In genomic region chr22:45510376-45511232, GRCh38 we compare ENCODE assay signal across 14 cellular contexts. TPM values are rescaled to one million over a fixed set of nuclear protein-coding genes. Genes with fewer than 3 reads are reported as not detected.
DNase-seq lines count a peak whose midpoint lies in the region; TF ChIP-seq lines count a peak whose summit lies in the region.
"Had no signal": no experiment of that assay in that cellular context is flagged by ENCODE, and none has a peak within 500 bp of the region (broad histone marks: within the 10 kb centered on the region; RNA-seq: fewer than 3 reads in every experiment).

No MANE protein-coding gene starts in this region.

- no peak for TF ChIP-seq POLR2A in Peyer's patch (IDR thresholded peaks at IDR 0.05)

- TF ChIP-seq CTCF in A673 (conservative IDR thresholded peaks at IDR 0.05; ENCODE audit: low read depth, low read length) (no peak), Peyer's patch (IDR thresholded peaks at IDR 0.05) (no peak)

- peak overlapping the region; percentile 74 for H3K14ac ChIP-seq in neuronal stem cell (ENCODE audit: low read length)

- no TSS peak for BruUV-seq in A673 (replicated peaks; lab: Mats Ljungman, UMichigan)

- DNase-seq in A673 (ENCODE audit: low spot score), result no peak
- peak in 1 of 3 donors; percentile 27 for DNase-seq in Peyer's patch
- DNase-seq in fibroblast of gingiva (ENCODE audit: low read depth), result peak; percentile 32
- no peak for DNase-seq in neuronal stem cell (ENCODE audit: low spot score)
- no peak for DNase-seq in medulla oblongata (ENCODE audit: extremely low spot score)
- no peak for DNase-seq in effector CD4-positive, alpha-beta T cell
- DNase-seq in SK-N-DZ (ENCODE audit: low spot score), result no peak
- DNase-seq in activated gamma-delta T cell (lab: John Stamatoyannopoulos, UW), result no peak
- DNase-seq: activated effector memory CD4-positive, alpha-beta T cell treated with anti-CD3 and anti-CD28 coated beads, Interleukin-2, amount 50 U/mL, for 16 hours; body of pancreas; NCI-H187; NCI-H524 had no signal

- no peak overlapping the region for H2AFZ ChIP-seq in neuronal stem cell (ENCODE audit: low read length)

- H3K4me3 ChIP-seq in A673 (ENCODE audit: low read depth, low read length, poor library complexity, severe bottlenecking), result no peak overlapping the region
- H3K4me3 ChIP-seq in Peyer's patch, result no peak overlapping the region
- no peak overlapping the region for H3K4me3 ChIP-seq in neuronal stem cell (ENCODE audit: low read length in 2 of 2)
- H3K4me3 ChIP-seq: A549, body of pancreas had no signal

- peak overlapping the region; percentile 42 for H2BK5ac ChIP-seq in neuronal stem cell (ENCODE audit: low read length)

- H3K18ac ChIP-seq in neuronal stem cell (ENCODE audit: low read length), result peak overlapping the region; percentile 82

- H3K4me2 ChIP-seq in neuronal stem cell (ENCODE audit: insufficient read depth, low read length, poor library complexity, severe bottlenecking), result no peak overlapping the region
- H3K4me2 ChIP-seq: A549 had no signal

- POLR2A ChIA-PET in A673 (lab: Charles Lee; ENCODE audit: low non-redundant PET), result no interaction called here

- H3K27ac ChIP-seq in A673 (ENCODE audit: low read depth, low read length, poor library complexity, severe bottlenecking) (peak overlapping the region; percentile 19), Peyer's patch (peak overlapping the region in 3 of 4 donors; percentile 27 to 81 (median 44)), neuronal stem cell (replicated peaks; ENCODE audit: low read length) (no peak overlapping the region)
- H3K27ac ChIP-seq: A549, body of pancreas had no signal

- no peak overlapping the region for H3K9ac ChIP-seq in neuronal stem cell (ENCODE audit: low read depth, low read length, poor library complexity)

- CTCF ChIA-PET in A673 (lab: Charles Lee), result no interaction called here

- no peak overlapping the region for H4K91ac ChIP-seq in neuronal stem cell (ENCODE audit: low read depth, low read length, poor library complexity)

- peak overlapping the region; percentile 40 for H3K4ac ChIP-seq in neuronal stem cell (ENCODE audit: low read length)

- H2AK5ac ChIP-seq in neuronal stem cell (ENCODE audit: low read depth, low read length), result peak overlapping the region; percentile 65

- H3K4me1 ChIP-seq in A673 (ENCODE audit: insufficient read depth, low read length, poor library complexity, severe bottlenecking), result peaks cover 19% of the 10 kb centered on the region
- peaks cover 0 to 15% (median 0%) of the 10 kb centered on the region in 4 donors for H3K4me1 ChIP-seq in Peyer's patch
- H3K4me1 ChIP-seq in neuronal stem cell (ENCODE audit: control insufficient read depth in 2 of 2, insufficient read depth in 1 of 2, low read depth in 1 of 2, low read length in 2 of 2), result peaks cover 2 to 57% of the 10 kb centered on the region in 2 donors
- H3K4me1 ChIP-seq: A549, body of pancreas had no signal

- no peaks in the 10 kb centered on the region for H3K27me3 ChIP-seq in A673 (replicated peaks; ENCODE audit: insufficient read depth, low read depth, low read length, poor library complexity)
- H3K27me3 ChIP-seq in Peyer's patch, result no peaks in the 10 kb centered on the region
- H3K27me3 ChIP-seq in neuronal stem cell (ENCODE audit: control insufficient read depth in 3 of 3, insufficient read depth in 3 of 3, low read depth in 1 of 3, low read length in 3 of 3), result no peaks in the 10 kb centered on the region
- H3K27me3 ChIP-seq: body of pancreas had no signal

- peaks cover 27% of the 10 kb centered on the region for H3K79me1 ChIP-seq in neuronal stem cell (ENCODE audit: low read depth, low read length)

- H3K36me3 ChIP-seq in A673 (ENCODE audit: insufficient read depth, low read length, poor library complexity, severe bottlenecking) (no peaks in the 10 kb centered on the region), Peyer's patch (no peaks in the 10 kb centered on the region), neuronal stem cell (replicated peaks in 1 of 2; ENCODE audit: control insufficient read depth in 2 of 2, insufficient read depth in 2 of 2, low read length in 2 of 2) (peaks cover 2 to 23% of the 10 kb centered on the region in 2 donors)

- intact Hi-C loops in A673 (cut with micrococcal nuclease; ENCODE audit: unreplicated experiment), result no loop called here

- no peak overlapping the region for H2BK120ac ChIP-seq in neuronal stem cell (ENCODE audit: low read depth, low read length)

- H3K9me3 ChIP-seq in A673 (ENCODE audit: low read depth, low read length, poor library complexity, severe bottlenecking), result no peaks in the 10 kb centered on the region
- H3K9me3 ChIP-seq in Peyer's patch, result no peaks in the 10 kb centered on the region
- H3K9me3 ChIP-seq in neuronal stem cell (replicated peaks in 1 of 2; ENCODE audit: control insufficient read depth in 2 of 2, insufficient read depth in 1 of 2, low read depth in 1 of 2, low read length in 2 of 2), result no peaks in the 10 kb centered on the region
- H3K9me3 ChIP-seq: A549, body of pancreas had no signal

- WGBS in neuronal stem cell (ENCODE audit: extremely low coverage in 2 of 2, insufficient read length in 2 of 2, insufficient replicate concordance in 1 of 2), 2 donors, result no CpG with 5 or more reads among the region's 14 CpGs

- H3K23ac ChIP-seq in neuronal stem cell (ENCODE audit: low read depth, low read length, poor library complexity), result no peak overlapping the region

- H2BK15ac ChIP-seq in neuronal stem cell (ENCODE audit: low read length), result no peak overlapping the region

- peak overlapping the region; percentile 52 for H2BK12ac ChIP-seq in neuronal stem cell (ENCODE audit: low read length)

- no peak overlapping the region for H4K8ac ChIP-seq in neuronal stem cell (ENCODE audit: low read depth, low read length)

RNA-seq across cellular contexts. Expression of gene FBLN1, which starts 7.9 kb away (rescaled TPM):
- 96.4 and 117 TPM in 2 replicates for total RNA-seq in A673 (2021)
- total RNA-seq in Peyer's patch, result 100 to 1,000 TPM in 3 of 4 donors, 10 to 100 TPM in 1; 29.8 to 162 (median 136) TPM
- 160 TPM for polyA plus RNA-seq in neuronal stem cell (2013, experiment 1 of 2)
- polyA plus RNA-seq in neuronal stem cell (2013, experiment 2 of 2), result 157 TPM
- polyA plus RNA-seq in SK-N-DZ (2014; cell fraction: cytosol; rRNA removed), result 94.6 and 108 TPM in 2 replicates
- polyA plus RNA-seq in SK-N-DZ (2014; cell fraction: nucleus; rRNA removed), result 61.4 and 109 TPM in 2 replicates
- total RNA-seq: activated CD8-positive, alpha-beta memory T cell treated with anti-CD3 and anti-CD28 coated beads for 36 hours had no signal
